In the genomic region with DNA sequence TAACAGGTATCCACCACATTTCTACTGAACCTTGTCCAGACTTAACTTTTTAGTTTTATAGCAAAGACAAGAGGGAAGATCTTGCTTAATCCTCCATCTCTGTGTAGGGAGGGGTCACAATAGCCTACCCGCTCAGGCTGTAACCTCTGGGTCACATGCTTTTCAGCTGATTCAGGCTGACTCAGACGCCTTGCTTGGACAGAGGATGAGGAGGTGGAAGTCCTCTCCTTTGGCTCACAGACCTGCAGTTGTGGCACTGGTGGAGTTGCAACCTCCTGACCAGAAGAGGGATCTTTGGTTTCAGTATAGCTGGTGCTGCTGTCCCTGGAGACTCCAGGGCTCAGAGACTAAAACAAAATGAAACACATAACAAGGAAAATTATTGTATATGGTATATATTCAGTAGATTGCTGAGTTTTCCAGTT, we compare ENCODE assay signal across 9 cellular contexts. TPM values are rescaled to one million over a fixed set of nuclear protein-coding genes. Genes with fewer than 3 reads are reported as not detected.
DNase-seq lines count a peak whose midpoint lies in the region; ATAC-seq and TF ChIP-seq lines count a peak whose summit lies in the region.
"Had no signal": no experiment of that assay in that cellular context is flagged by ENCODE, and none has a peak within 500 bp of the region (broad histone marks: within the 10 kb centered on the region; RNA-seq: fewer than 3 reads in every experiment).

No MANE protein-coding gene starts in this region.

- peaks cover 8% of the 10 kb centered on the region for H3K79me1 ChIP-seq in trophoblast cell (ENCODE audit: low read length)

- peaks cover 6% of the 10 kb centered on the region for H3K4me1 ChIP-seq in foreskin keratinocyte
- peaks cover 18% of the 10 kb centered on the region in 2 experiments for H3K4me1 ChIP-seq in trophoblast cell (ENCODE audit: control insufficient read depth in 1 of 2, insufficient read depth in 2 of 2, low read length in 2 of 2)

- no peaks in the 10 kb centered on the region for H3K79me2 ChIP-seq in trophoblast cell (ENCODE audit: control insufficient read depth, insufficient read depth, low read length, poor library complexity)

- ATAC-seq in foreskin keratinocyte = peak; percentile 82
- no peak for ATAC-seq in HG03521 (IDR thresholded peaks at IDR 0.05; ENCODE audit: unreplicated experiment)
- ATAC-seq: GM12878 had no signal

- H3K23ac ChIP-seq in trophoblast cell (ENCODE audit: low read length) = no peak overlapping the region

- no peak overlapping the region for H3K4me3 ChIP-seq in trophoblast cell (ENCODE audit: low read depth, low read length)
- H3K4me3 ChIP-seq: GM12878 had no signal

- H3K9me3 ChIP-seq in trophoblast cell (ENCODE audit: insufficient read depth, low read depth, low read length) = no peaks in the 10 kb centered on the region

- no peak overlapping the region for H4K8ac ChIP-seq in trophoblast cell (ENCODE audit: low read depth, low read length)

- no peak overlapping the region for H3K18ac ChIP-seq in trophoblast cell (ENCODE audit: low read length)

- H3K4ac ChIP-seq in trophoblast cell (ENCODE audit: low read depth, low read length) = no peak overlapping the region

- DNase-seq in CD1c-positive myeloid dendritic cell (ENCODE audit: extremely low spot score) = peak; percentile 92
- peak; percentile 92 for DNase-seq in RPMI7951 (ENCODE audit: low read depth)
- DNase-seq in foreskin keratinocyte = peak in 1 of 2 donors; percentile 79
- peak; percentile 95 to 98 for DNase-seq in trophoblast cell
- no peak for DNase-seq in SIG-M5 (lab: John Stamatoyannopoulos, UW)
- no peak for DNase-seq in GOT3 (lab: John Stamatoyannopoulos, UW)
- DNase-seq in nucleus accumbens (lab: John Stamatoyannopoulos, UW) = no peak

- H3K14ac ChIP-seq in trophoblast cell (ENCODE audit: low read length) = no peak overlapping the region

- H3K27ac ChIP-seq in foreskin keratinocyte = no peak overlapping the region
- H3K27ac ChIP-seq in trophoblast cell (ENCODE audit: low read depth, low read length) = peak overlapping the region; percentile 70

- TF ChIP-seq CTCF in foreskin keratinocyte (conservative IDR thresholded peaks at IDR 0.05) = peak; percentile 1

- H2BK5ac ChIP-seq in trophoblast cell (ENCODE audit: low read depth, low read length, poor library complexity) = peak overlapping the region; percentile 18

- no CpG with 5 or more reads among the region's 2 CpGs for WGBS in trophoblast cell (ENCODE audit: extremely low coverage, insufficient coverage, insufficient read length)

- no peak overlapping the region for H3K9ac ChIP-seq in trophoblast cell (ENCODE audit: low read length)

- no peak overlapping the region for H3K4me2 ChIP-seq in trophoblast cell (ENCODE audit: low read length)

- H4K91ac ChIP-seq in trophoblast cell (ENCODE audit: low read depth, low read length) = no peak overlapping the region

- H3K36me3 ChIP-seq in trophoblast cell (ENCODE audit: control insufficient read depth in 1 of 2, insufficient read depth in 2 of 2, low read length in 2 of 2) = peaks cover 21 to 46% of the 10 kb centered on the region in 2 experiments

- no peak overlapping the region for H2AFZ ChIP-seq in trophoblast cell (ENCODE audit: insufficient read depth, low read length, poor library complexity)

- H2BK12ac ChIP-seq in trophoblast cell (ENCODE audit: low read length) = no peak overlapping the region

- no peaks in the 10 kb centered on the region for H3K27me3 ChIP-seq in foreskin keratinocyte
- H3K27me3 ChIP-seq in trophoblast cell (ENCODE audit: insufficient read depth, low read length) = no peaks in the 10 kb centered on the region

- H4K12ac ChIP-seq in trophoblast cell (ENCODE audit: low read depth, low read length) = no peak overlapping the region

- H2AK5ac ChIP-seq in trophoblast cell (ENCODE audit: low read length) = no peak overlapping the region

- no peak overlapping the region for H2BK120ac ChIP-seq in trophoblast cell (ENCODE audit: insufficient read depth, low read length, poor library complexity)

RNA-seq across cellular contexts. Expression of gene ACIN1, which starts 16.2 kb away (rescaled TPM):
- 37.1 and 38.9 TPM in 2 replicates for total RNA-seq in RPMI7951 (2014; rRNA removed; shearing (Covaris generic))
- total RNA-seq in foreskin keratinocyte = 101 and 112 TPM in 2 replicates
- polyA plus RNA-seq in foreskin keratinocyte = 74.5 and 82.6 TPM in 2 replicates
- 136 and 142 TPM in 2 replicates for polyA plus RNA-seq in trophoblast cell (2013)

RNA-seq across cellular contexts. Expression of gene C14orf119, which starts 16.6 kb away (rescaled TPM):
- total RNA-seq in RPMI7951 (2014; rRNA removed; shearing (Covaris generic)) = 62.0 and 65.7 TPM in 2 replicates
- 76.7 and 80.2 TPM in 2 replicates for total RNA-seq in foreskin keratinocyte
- polyA plus RNA-seq in foreskin keratinocyte = 86.6 and 91.2 TPM in 2 replicates
- polyA plus RNA-seq in trophoblast cell (2013) = 40.8 and 43.3 TPM in 2 replicates

RNA-seq across cellular contexts. Expression of gene CDH24, which starts 21.4 kb away (rescaled TPM):
- total RNA-seq in RPMI7951 (2014; rRNA removed; shearing (Covaris generic)) = 6.7 and 8.3 TPM in 2 replicates
- 7.1 and 8.5 TPM in 2 replicates for total RNA-seq in foreskin keratinocyte
- polyA plus RNA-seq in foreskin keratinocyte = 7.6 and 10.3 TPM in 2 replicates
- 24.3 and 24.6 TPM in 2 replicates for polyA plus RNA-seq in trophoblast cell (2013)

RNA-seq across cellular contexts. Expression of gene CIROP, which starts 26.1 kb away (rescaled TPM):
- total RNA-seq in RPMI7951 (2014; rRNA removed; shearing (Covaris generic)) = not detected in 2 replicates
- total RNA-seq in foreskin keratinocyte = not detected in 2 replicates
- polyA plus RNA-seq in foreskin keratinocyte = not detected in 2 replicates
- polyA plus RNA-seq in trophoblast cell (2013) = 0.01 and 0.03 TPM in 2 replicates
- total RNA-seq: GM12878 had no signal
- polyA plus RNA-seq: GM12878 had no signal

RNA-seq across cellular contexts. Expression of gene PSMB11, which starts 36.7 kb away (rescaled TPM):
- 0.10 TPM in 1 of 2 replicates, not detected in the other for total RNA-seq in RPMI7951 (2014; rRNA removed; shearing (Covaris generic))
- not detected in 2 replicates for total RNA-seq in foreskin keratinocyte
- not detected in 2 replicates for polyA plus RNA-seq in foreskin keratinocyte
- not detected in 2 replicates for polyA plus RNA-seq in trophoblast cell (2013)
- total RNA-seq: GM12878 had no signal
- polyA plus RNA-seq: GM12878 had no signal

Comparison
In these comparisons a context has a peak if more than half of its experiments do, and no peak if none do; other contexts are left out.
1. DNase-seq: peak in CD1c-positive myeloid dendritic cell (single experiment), RPMI7951 (single experiment) and trophoblast cell (2 of 2); none in SIG-M5 (single experiment), GOT3 (single experiment) and nucleus accumbens (0 of 56).